Comparison of ENCODE assay signal across 8 cellular contexts in genomic region chr2:218879881-218880748, GRCh38. TPM values are rescaled to one million over a fixed set of nuclear protein-coding genes. Genes with fewer than 3 reads are reported as not detected.
DNase-seq lines count a peak whose midpoint lies in the region; ATAC-seq, FAIRE-seq and TF ChIP-seq lines count a peak whose summit lies in the region.

No MANE protein-coding gene starts in this region.

- H3K36me3 Mint-ChIP-seq in GM23338 (ENCODE audit: low read depth) = no peaks in the 10 kb centered on the region; the same call in 2 of the 3 replicates
- no peaks in the 10 kb centered on the region for H3K36me3 Mint-ChIP-seq in activated T-cell treated with anti-CD3 and anti-CD28 coated beads, Interleukin-2, amount 50 U/mL, for 4 hours (ENCODE audit: insufficient read depth)

- peak; percentile 54 for ATAC-seq in GM23338
- peak; percentile 59 to 60 for ATAC-seq in activated T-cell treated with anti-CD3 and anti-CD28 coated beads, Interleukin-2, amount 50 U/mL, for 4 hours

- peak overlapping the region; percentile 66 for H3K4me2 ChIP-seq in GM23338

- no peaks in the 10 kb centered on the region for H3K9me2 ChIP-seq in GM23338 (ENCODE audit: insufficient read depth)

- H3K27me3 Mint-ChIP-seq in GM23338 (ENCODE audit: insufficient read depth, low read depth, poor library complexity) = peaks cover 95% of the 10 kb centered on the region
- H3K27me3 Mint-ChIP-seq in activated T-cell treated with anti-CD3 and anti-CD28 coated beads, Interleukin-2, amount 50 U/mL, for 4 hours (ENCODE audit: low read depth) = peaks cover 6% of the 10 kb centered on the region

- no peaks in the 10 kb centered on the region for H3K36me3 ChIP-seq in GM23338 (ENCODE audit: insufficient read depth)

- H3K27ac Mint-ChIP-seq in GM23338 = no peak overlapping the region

- no peak overlapping the region for H3K27ac ChIP-seq in GM23338 (ENCODE audit: low read depth)

- peaks cover 26% of the 10 kb centered on the region for H3K4me1 Mint-ChIP-seq in GM23338
- H3K4me1 Mint-ChIP-seq in activated T-cell treated with anti-CD3 and anti-CD28 coated beads, Interleukin-2, amount 50 U/mL, for 4 hours (ENCODE audit: low read depth) = peaks cover 50% of the 10 kb centered on the region

- peak overlapping the region; percentile 57 for H3K4me3 Mint-ChIP-seq in GM23338
- H3K4me3 Mint-ChIP-seq in activated T-cell treated with anti-CD3 and anti-CD28 coated beads, Interleukin-2, amount 50 U/mL, for 4 hours = peak overlapping the region; percentile 84

- no peaks in the 10 kb centered on the region for H3K9me3 Mint-ChIP-seq in GM23338
- H3K9me3 Mint-ChIP-seq in activated T-cell treated with anti-CD3 and anti-CD28 coated beads, Interleukin-2, amount 50 U/mL, for 4 hours = no peaks in the 10 kb centered on the region

- no peaks in the 10 kb centered on the region for H3K79me2 ChIP-seq in GM23338 (replicated peaks; ENCODE audit: insufficient read depth)

- no peak for TF ChIP-seq CTCF in GM23338 (conservative IDR thresholded peaks at IDR 0.05; ENCODE audit: low read depth in 2 of 2)

- FAIRE-seq in GM18507 (lab: Jason Lieb, UNC) = peak; percentile 96

- DNase-seq in GM18507 (ENCODE audit: extremely low spot score, insufficient read length, low read depth) (no peak), GM23338 (ENCODE audit: low spot score) (peak; percentile 48), NCI-H2171 (lab: John Stamatoyannopoulos, UW) (peak; percentile 44), islet precursor cell (peak; percentile 70), hippocampal formation (lab: John Stamatoyannopoulos, UW) (no peak), AG08395 (ENCODE audit: low spot score) (no peak)
- peak; percentile 87 for DNase-seq in activated T-cell treated with anti-CD3 and anti-CD28 coated beads, Interleukin-2, amount 50 U/mL, for 4 hours
- peak; percentile 46 to 50 for DNase-seq in stimulated activated CD8-positive, alpha-beta memory T cell treated with anti-CD3 and anti-CD28 coated beads, Interleukin-15, amount 100 ng/mL, for 48 hours (ENCODE audit: low read depth in 2 of 2)

- H3K4me3 ChIP-seq in GM23338 = peak overlapping the region; percentile 46

- H3F3A ChIP-seq in GM23338 (replicated peaks; ENCODE audit: low read depth) = no peaks in the 10 kb centered on the region

- peaks cover 19% of the 10 kb centered on the region for H4K20me1 ChIP-seq in GM23338 (replicated peaks; ENCODE audit: insufficient read depth)

- H3K4me1 ChIP-seq in GM23338 (ENCODE audit: insufficient read depth) = peaks cover 14% of the 10 kb centered on the region; the same call in 1 of the 2 replicates

- H3K27me3 ChIP-seq in GM23338 (ENCODE audit: insufficient read depth) = peaks cover 98% of the 10 kb centered on the region

- no peak overlapping the region for H2AFZ ChIP-seq in GM23338

TF ChIP-seq in GM23338, 12 proteins besides CTCF, POLR2A, EP300 and RAD21:
- no peak for TF ChIP-seq ETS1 (IDR thresholded peaks at IDR 0.05)
- TF ChIP-seq EZH2 (IDR thresholded peaks at IDR 0.05; ENCODE audit: low read depth, unreplicated experiment) = peak; percentile 65
- no peak for TF ChIP-seq ZNF114 (CRISPR knock-in tag; IDR thresholded peaks at IDR 0.05)
- TF ChIP-seq CREB1 (CRISPR knock-in tag; IDR thresholded peaks at IDR 0.05; ENCODE audit: low read depth) = peak; percentile 79

RNA-seq across cellular contexts. Expression of gene WNT10A, which starts 0.5 kb away (rescaled TPM):
- not detected in 2 replicates for total RNA-seq in GM23338 (2014; rRNA removed; shearing (Covaris generic))
- polyA plus RNA-seq in GM23338 (2016; fragmentation: Nextera tagmentation; extraction: Ambion mirVana) = not detected in 2 replicates
- total RNA-seq in activated T-cell treated with anti-CD3 and anti-CD28 coated beads, Interleukin-2, amount 50 U/mL, for 4 hours = 1 to 10 TPM; 1.4 to 2.7 (median 2.3) TPM

RNA-seq across cellular contexts. Expression of gene WNT6, which starts 20.5 kb away (rescaled TPM):
- not detected in 2 replicates for total RNA-seq in GM23338 (2014; rRNA removed; shearing (Covaris generic))
- not detected in 2 replicates for polyA plus RNA-seq in GM23338 (2016; fragmentation: Nextera tagmentation; extraction: Ambion mirVana)
- under 1 TPM in 1 of 3 donors, not detected in 2; 0.11 TPM for total RNA-seq in activated T-cell treated with anti-CD3 and anti-CD28 coated beads, Interleukin-2, amount 50 U/mL, for 4 hours

RNA-seq across cellular contexts. Expression of gene PRKAG3, which starts 48.5 kb away (rescaled TPM):
- not detected in 2 replicates for total RNA-seq in GM23338 (2014; rRNA removed; shearing (Covaris generic))
- polyA plus RNA-seq in GM23338 (2016; fragmentation: Nextera tagmentation; extraction: Ambion mirVana) = not detected in 2 replicates
- not detected for total RNA-seq in activated T-cell treated with anti-CD3 and anti-CD28 coated beads, Interleukin-2, amount 50 U/mL, for 4 hours

Comparison
In these comparisons a context has a peak if more than half of its experiments do, and no peak if none do; other contexts are left out.
1. DNase-seq: peak in GM23338 (single experiment), NCI-H2171 (single experiment), activated T-cell treated with anti-CD3 and anti-CD28 coated beads, Interleukin-2, amount 50 U/mL, for 4 hours (single experiment), islet precursor cell (single experiment) and stimulated activated CD8-positive, alpha-beta memory T cell treated with anti-CD3 and anti-CD28 coated beads, Interleukin-15, amount 100 ng/mL, for 48 hours (2 of 2); none in GM18507 (single experiment), hippocampal formation (0 of 2) and AG08395 (single experiment).